Comparison of ENCODE assay signal across 18 cellular contexts in genomic region chr12:90987101-90987500, GRCh38. TPM values are rescaled to one million over a fixed set of nuclear protein-coding genes. Genes with fewer than 3 reads are reported as not detected.
DNase-seq lines count a peak whose midpoint lies in the region; ATAC-seq, FAIRE-seq and TF ChIP-seq lines count a peak whose summit lies in the region.
"Had no signal": no experiment of that assay in that cellular context is flagged by ENCODE, and none has a peak within 500 bp of the region (broad histone marks: within the 10 kb centered on the region; RNA-seq: fewer than 3 reads in every experiment).

No MANE protein-coding gene starts in this region.

- H4K20me1 ChIP-seq in keratinocyte (ENCODE audit: control insufficient read depth, extremely low read depth, insufficient read depth, low read length) (no peaks in the 10 kb centered on the region), MM.1S (ENCODE audit: insufficient read depth, low read length) (no peaks in the 10 kb centered on the region)

- peak; percentile 50 for DNase-seq in AG10803 (ENCODE audit: low read depth)
- peak; percentile 46 for DNase-seq in LoVo (ENCODE audit: low spot score)
- DNase-seq in astrocyte of the cerebellum (ENCODE audit: low read depth): peak; percentile 9
- peak; percentile 11 for DNase-seq in keratinocyte (ENCODE audit: low read depth, low spot score)
- no peak for DNase-seq in SHP77 treated with DMSO at 0.1 percent for 48 hours (lab: John Stamatoyannopoulos, UW)
- no peak for DNase-seq in MM.1S
- DNase-seq: 8988T, Calu3, DMS79, GF-D8, Karpas-422, NCI-H146, NCI-H345, NCI-H69 had no signal

- no peak for TF ChIP-seq CTCF in AG10803 (conservative IDR thresholded peaks at IDR 0.05; ENCODE audit: low read length)
- no peak for TF ChIP-seq CTCF in astrocyte of the cerebellum (IDR thresholded peaks at IDR 0.05; ENCODE audit: low read depth, low read length, missing control alignments)
- TF ChIP-seq CTCF in keratinocyte (optimal IDR thresholded peaks at IDR 0.05 in 1 of 3, IDR thresholded peaks at IDR 0.05 in 1 of 3, conservative IDR thresholded peaks at IDR 0.05 in 1 of 3; ENCODE audit: extremely low read depth in 1 of 3, insufficient read depth in 2 of 3, low read length in 3 of 3): no peak
- no peak for TF ChIP-seq CTCF in MM.1S (IDR thresholded peaks at IDR 0.05; ENCODE audit: low read length)

- no peak for FAIRE-seq in keratinocyte (lab: Jason Lieb, UNC)
- FAIRE-seq: H54 had no signal

- H3K9ac ChIP-seq in keratinocyte (ENCODE audit: control insufficient read depth, extremely low read depth, insufficient read depth, low read length) (no peak overlapping the region), MM.1S (ENCODE audit: low read length) (no peak overlapping the region)

- H3K79me2 ChIP-seq in keratinocyte (ENCODE audit: control insufficient read depth, insufficient read depth, low read length) (no peaks in the 10 kb centered on the region), MM.1S (ENCODE audit: low read length) (no peaks in the 10 kb centered on the region)

- no peaks in the 10 kb centered on the region for H3K9me1 ChIP-seq in keratinocyte (ENCODE audit: control insufficient read depth, extremely low read depth, insufficient read depth, low read length)

- ATAC-seq in HG03457 (IDR thresholded peaks at IDR 0.05; ENCODE audit: unreplicated experiment) (no peak), HG03135 (IDR thresholded peaks at IDR 0.05; ENCODE audit: unreplicated experiment) (no peak)
- ATAC-seq: Right ventricle myocardium inferior had no signal

- H3K9me2 ChIP-seq in MM.1S (replicated peaks; ENCODE audit: insufficient read depth, low read length): no peaks in the 10 kb centered on the region

- H3K4me2 ChIP-seq in keratinocyte (ENCODE audit: control insufficient read depth, extremely low read depth, insufficient read depth, low read depth, low read length) (no peak overlapping the region), MM.1S (ENCODE audit: low read depth, low read length) (no peak overlapping the region)

- no peaks in the 10 kb centered on the region for H3F3A ChIP-seq in MM.1S (ENCODE audit: insufficient read depth, low read length)

- no peak overlapping the region for H3K4me3 ChIP-seq in AG10803 (ENCODE audit: low read length)
- no peak overlapping the region for H3K4me3 ChIP-seq in astrocyte of the cerebellum (ENCODE audit: low read depth, low read length)
- no peak overlapping the region for H3K4me3 ChIP-seq in keratinocyte (ENCODE audit: control insufficient read depth in 2 of 3, extremely low read depth in 1 of 3, insufficient read depth in 2 of 3, low read depth in 1 of 3, low read length in 3 of 3)
- H3K4me3 ChIP-seq in MM.1S (ENCODE audit: low read length): no peak overlapping the region

- H2AFZ ChIP-seq in keratinocyte (ENCODE audit: control insufficient read depth, low read length) (no peak overlapping the region), MM.1S (ENCODE audit: low read length) (no peak overlapping the region)

- H3K27me3 ChIP-seq in keratinocyte (ENCODE audit: control insufficient read depth, extremely low read depth, insufficient read depth, low read length) (no peaks in the 10 kb centered on the region), MM.1S (replicated peaks; ENCODE audit: insufficient read depth, low read length) (no peaks in the 10 kb centered on the region)

- in situ Hi-C loops in astrocyte of the cerebellum (cut with HindIII; ENCODE audit: low sequenced_read_pairs): loop anchor here (25.0 kb wide), 1 partner anchor 350 kb away; no protein-coding TSS in a partner anchor

- dilution Hi-C loops in keratinocyte (cut with MboI; ENCODE audit: extremely low pct_ligation_motif_present, low sequenced_read_pairs): loop anchor here (25.0 kb wide), 1 partner anchor 350 kb away; no protein-coding TSS in a partner anchor

- H3K27ac ChIP-seq in keratinocyte (ENCODE audit: control insufficient read depth, insufficient read depth, low read length) (no peak overlapping the region), MM.1S (ENCODE audit: low read length) (no peak overlapping the region)

- H3K9me3 ChIP-seq in keratinocyte (ENCODE audit: control insufficient read depth, low read depth, low read length) (peaks cover 2% of the 10 kb centered on the region), MM.1S (replicated peaks; ENCODE audit: insufficient read depth, low read length) (no peaks in the 10 kb centered on the region)

- H3K36me3 ChIP-seq in keratinocyte (ENCODE audit: control insufficient read depth in 2 of 2, extremely low read depth in 1 of 2, insufficient read depth in 2 of 2, low read length in 2 of 2) (no peaks in the 10 kb centered on the region), MM.1S (replicated peaks; ENCODE audit: insufficient read depth, low read length) (no peaks in the 10 kb centered on the region)

- H3K4me1 ChIP-seq in keratinocyte (ENCODE audit: control insufficient read depth, extremely low read depth, insufficient read depth, low read length) (no peaks in the 10 kb centered on the region), MM.1S (ENCODE audit: low read length) (no peaks in the 10 kb centered on the region)

RNA-seq across cellular contexts. Expression of gene EPYC, which starts 17.7 kb away (rescaled TPM):
- polyA plus RNA-seq in keratinocyte: not detected in 3 replicates
- not detected for polyA plus RNA-seq in keratinocyte (2011; ENCODE audit: low read depth)
- not detected in 2 replicates for polyA plus RNA-seq in keratinocyte (2011; cell fraction: cytosol; rRNA removed)
- polyA plus RNA-seq in keratinocyte (2011; cell fraction: nucleus; rRNA removed): not detected in 2 replicates
- polyA plus RNA-seq in keratinocyte (2012; ENCODE audit: low replicate concordance): not detected in 2 replicates
- polyA minus RNA-seq in keratinocyte: not detected in 3 replicates
- polyA minus RNA-seq in keratinocyte (2011; cell fraction: cytosol; rRNA and poly(A)+ RNA removed): not detected
- not detected in 2 replicates for polyA minus RNA-seq in keratinocyte (2011; cell fraction: nucleus; rRNA and poly(A)+ RNA removed)

RNA-seq across cellular contexts. Expression of gene CCER1, which starts 32.1 kb away (rescaled TPM):
- polyA plus RNA-seq in keratinocyte: not detected in 3 replicates
- not detected for polyA plus RNA-seq in keratinocyte (2011; ENCODE audit: low read depth)
- not detected in 2 replicates for polyA plus RNA-seq in keratinocyte (2011; cell fraction: cytosol; rRNA removed)
- not detected in 2 replicates for polyA plus RNA-seq in keratinocyte (2011; cell fraction: nucleus; rRNA removed)
- polyA plus RNA-seq in keratinocyte (2012; ENCODE audit: low replicate concordance): not detected in 2 replicates
- polyA minus RNA-seq in keratinocyte: not detected in 3 replicates
- not detected for polyA minus RNA-seq in keratinocyte (2011; cell fraction: cytosol; rRNA and poly(A)+ RNA removed)
- polyA minus RNA-seq in keratinocyte (2011; cell fraction: nucleus; rRNA and poly(A)+ RNA removed): not detected in 2 replicates

Comparison
In these comparisons a context has a peak if more than half of its experiments do, and no peak if none do; other contexts are left out.
1. DNase-seq: peak in AG10803 (single experiment), LoVo (single experiment), astrocyte of the cerebellum (single experiment) and keratinocyte (single experiment); none in SHP77 treated with DMSO at 0.1 percent for 48 hours (single experiment) and MM.1S (single experiment).